Comparison of ENCODE assay signal across 8 cellular contexts in genomic region chr12:42482820-42483533, GRCh38.
A peak's percentile ranks its signal among the peaks of the same experiment; 100 is the strongest.
DNase-seq lines count a peak whose midpoint lies in the region; ATAC-seq lines count a peak whose summit lies in the region.

No MANE protein-coding gene starts in this region.

- H3K4me1 ChIP-seq in ACC112 (ENCODE audit: control insufficient read depth, insufficient read depth, low read length, unreplicated experiment), result peaks cover 9% of the 10 kb centered on the region
- peaks cover 5% of the 10 kb centered on the region for H3K4me1 ChIP-seq in effector memory CD4-positive, alpha-beta T cell (ENCODE audit: control insufficient read depth, insufficient read depth, low read length, poor library complexity, severe bottlenecking)

- H3K27ac ChIP-seq in ACC112 (ENCODE audit: low read depth, low read length), result no peak overlapping the region
- H3K27ac ChIP-seq in effector memory CD4-positive, alpha-beta T cell (ENCODE audit: insufficient read depth, low read length, poor library complexity, severe bottlenecking), result no peak overlapping the region

- H3K36me3 ChIP-seq in ACC112 (ENCODE audit: insufficient read depth, low read length), result no peaks in the 10 kb centered on the region
- no peaks in the 10 kb centered on the region for H3K36me3 ChIP-seq in effector memory CD4-positive, alpha-beta T cell (ENCODE audit: control insufficient read depth, insufficient read depth, low read length)

- no peaks in the 10 kb centered on the region for H3K9me3 ChIP-seq in effector memory CD4-positive, alpha-beta T cell (ENCODE audit: control insufficient read depth, low read length)

- H3K27me3 ChIP-seq in ACC112 (ENCODE audit: insufficient read depth, low read length), result peaks cover 37% of the 10 kb centered on the region
- H3K27me3 ChIP-seq in effector memory CD4-positive, alpha-beta T cell (replicated peaks; ENCODE audit: control insufficient read depth, insufficient read depth, low read length, poor library complexity, severe bottlenecking), result peaks cover 41% of the 10 kb centered on the region

- H3K4me3 ChIP-seq in ACC112 (ENCODE audit: low read depth, low read length), result peak overlapping the region; percentile 76
- H3K4me3 ChIP-seq in effector memory CD4-positive, alpha-beta T cell (ENCODE audit: insufficient read depth, low read depth, low read length, poor library complexity, severe bottlenecking), result peak overlapping the region; percentile 65

- H3K79me2 ChIP-seq in ACC112 (ENCODE audit: control insufficient read depth, insufficient read depth, low read length, unreplicated experiment), result no peaks in the 10 kb centered on the region

- ATAC-seq in GM18498 (IDR thresholded peaks at IDR 0.05; ENCODE audit: unreplicated experiment), result peak; percentile 80
- ATAC-seq in HG02870 (IDR thresholded peaks at IDR 0.05; ENCODE audit: unreplicated experiment), result peak; percentile 72

- peak overlapping the region; percentile 63 for H2AFZ ChIP-seq in ACC112 (ENCODE audit: low read length, unreplicated experiment)

- DNase-seq in NCI-H2171 (lab: John Stamatoyannopoulos, UW) (peak; percentile 46), medulla oblongata (ENCODE audit: extremely low spot score) (peak; percentile 76)
- DNase-seq in activated CD4-positive, alpha-beta T cell treated with anti-CD3 and anti-CD28 coated beads, Interleukin-2, amount 50 U/mL, for 4 hours, result peak; percentile 6 to 15
- DNase-seq in effector memory CD4-positive, alpha-beta T cell, result no peak
- peak; percentile 25 to 36 for DNase-seq in stimulated activated CD8-positive, alpha-beta memory T cell treated with anti-CD3 and anti-CD28 coated beads, Interleukin-7, amount 100 ng/mL, for 48 hours (ENCODE audit: extremely low read depth in 1 of 2, low read depth in 1 of 2)

Comparison
In these comparisons a context has a peak if more than half of its experiments do, and no peak if none do; other contexts are left out.
1. DNase-seq: peak in NCI-H2171 (single experiment), activated CD4-positive, alpha-beta T cell treated with anti-CD3 and anti-CD28 coated beads, Interleukin-2, amount 50 U/mL, for 4 hours (2 of 2), medulla oblongata (single experiment) and stimulated activated CD8-positive, alpha-beta memory T cell treated with anti-CD3 and anti-CD28 coated beads, Interleukin-7, amount 100 ng/mL, for 48 hours (2 of 2); none in effector memory CD4-positive, alpha-beta T cell (0 of 3).